ENCODE assay signal across 9 cellular contexts in genomic region chr11:317668-318406, GRCh38. TPM values are rescaled to one million over a fixed set of nuclear protein-coding genes. Genes with fewer than 3 reads are reported as not detected.
A peak's percentile ranks its signal among the peaks of the same experiment; 100 is the strongest.
DNase-seq lines count a peak whose midpoint lies in the region; ATAC-seq, FAIRE-seq and TF ChIP-seq lines count a peak whose summit lies in the region.
"Not testable (repeated sequence)": the region's sequence is repeated elsewhere in the genome, so short reads cannot be mapped to it uniquely, and the experiment has no call there.
"Had no signal": no experiment of that assay in that cellular context is flagged by ENCODE, and none has a peak within 500 bp of the region (broad histone marks: within the 10 kb centered on the region; RNA-seq: fewer than 3 reads in every experiment).

No MANE protein-coding gene starts in this region.

- peak; percentile 4 for ATAC-seq in HG03439 (IDR thresholded peaks at IDR 0.05; ENCODE audit: unreplicated experiment)
- ATAC-seq in K562; Right ventricle myocardium superior (ENCODE audit: poor library complexity): not testable (repeated sequence)

- 26% methylated on average over 6 of the region's 30 CpGs for WGBS in K562 (ENCODE audit: insufficient coverage, low coverage, missing lambda C conversion rate)
- no CpG with 5 or more reads among the region's 30 CpGs for WGBS in mesendoderm (ENCODE audit: extremely low coverage, insufficient coverage, low lambda C conversion rate)

- H3K27me3 Mint-ChIP-seq in activated CD4-positive, alpha-beta T cell treated with anti-CD3 and anti-CD28 coated beads, Interleukin-2, amount 10 ng/mL, durations not matched to agents 7 days and 5 days = not testable (repeated sequence)

- not testable (repeated sequence) for H4K8ac ChIP-seq in mesendoderm (ENCODE audit: low read depth, low read length)

- H3K79me2 ChIP-seq in K562 (ENCODE audit: control insufficient read depth, insufficient read depth, low read length) = peaks cover 71% of the 10 kb centered on the region
- H3K79me2 ChIP-seq in mesendoderm (ENCODE audit: control insufficient read depth, insufficient read depth, low read length) = peaks cover 30% of the 10 kb centered on the region

- H3K27ac ChIP-seq in K562 (ENCODE audit: extremely low read depth, low read depth, low read length) (peak overlapping the region; percentile 87), mesendoderm (ENCODE audit: low read depth, low read length) (peak overlapping the region; percentile 97)

- peak overlapping the region; percentile 88 for H3K56ac ChIP-seq in mesendoderm (ENCODE audit: low read length)

- H3K18ac ChIP-seq in mesendoderm (ENCODE audit: low read length) = peak overlapping the region; percentile 97

- H3K4me2 ChIP-seq in K562 (ENCODE audit: insufficient read depth, low read length) = peak overlapping the region; percentile 95
- peak overlapping the region; percentile 28 for H3K4me2 ChIP-seq in mesendoderm (ENCODE audit: low read length)

- TF ChIP-seq CTCF in K562 (IDR thresholded peaks at IDR 0.05 in 2 of 3, conservative IDR thresholded peaks at IDR 0.05 in 1 of 3; ENCODE audit: insufficient read depth in 2 of 3, low read depth in 1 of 3, low read length in 3 of 3) = not testable (repeated sequence)

- peak; percentile 21 for TF ChIP-seq POLR2A in GM15510 (IDR thresholded peaks at IDR 0.05; ENCODE audit: borderline replicate concordance, extremely low read depth, insufficient read length)
- peak; percentile 70 for TF ChIP-seq POLR2A in K562 (conservative IDR thresholded peaks at IDR 0.05)

- H3K36me3 ChIP-seq in K562 (ENCODE audit: control insufficient read depth, insufficient read depth, low read length) = peaks cover 29% of the 10 kb centered on the region; the same call in 1 of the 3 replicates
- H3K36me3 ChIP-seq in mesendoderm (ENCODE audit: control insufficient read depth, insufficient read depth, low read length) = not testable (repeated sequence)

- H3K4me3 ChIP-seq in K562 (peak overlapping the region; percentile 69; the same call in 1 of the 2 replicates), skeletal muscle cell (ENCODE audit: low read depth, low read length) (peak overlapping the region; percentile 18)
- H3K4me3 ChIP-seq in mesendoderm (ENCODE audit: low read length) = not testable (repeated sequence)

- H3K9ac ChIP-seq in K562 (ENCODE audit: insufficient read depth in 1 of 2, low read depth in 2 of 2, low read length in 2 of 2) = peak overlapping the region; percentile 82 to 89; a peak in 3 of 4 replicates
- H3K9ac ChIP-seq in mesendoderm (ENCODE audit: low read length) = peak overlapping the region; percentile 69

- FAIRE-seq in K562 (lab: Jason Lieb, UNC) = not testable (repeated sequence)

- intact Hi-C loops in K562 (cut with micrococcal nuclease) = loop anchor here (2.0 kb wide), 1 partner anchor 37 kb away; no protein-coding TSS in a partner anchor
- intact Hi-C loops in Right ventricle myocardium superior (cut with DNase I) = not testable (repeated sequence)

- H3K79me1 ChIP-seq in mesendoderm (ENCODE audit: low read length) = not testable (repeated sequence)

- not testable (repeated sequence) for H3K27me3 ChIP-seq in K562 (ENCODE audit: control insufficient read depth in 2 of 2, insufficient read depth in 2 of 2, low read length in 2 of 2); mesendoderm (ENCODE audit: insufficient read depth, low read length, poor library complexity)

- not testable (repeated sequence) for H3K23ac ChIP-seq in mesendoderm (ENCODE audit: low read length)

- H2BK120ac ChIP-seq in mesendoderm (ENCODE audit: low read depth, low read length) = peak overlapping the region; percentile 79

- not testable (repeated sequence) for H2AFZ ChIP-seq in K562 (ENCODE audit: low read depth, low read length)

- peak overlapping the region; percentile 95 for H3K27ac Mint-ChIP-seq in activated CD4-positive, alpha-beta T cell treated with anti-CD3 and anti-CD28 coated beads, Interleukin-2, amount 10 ng/mL, durations not matched to agents 7 days and 5 days

- H2BK15ac ChIP-seq in mesendoderm (replicated peaks; ENCODE audit: low read depth) = not testable (repeated sequence)

- not testable (repeated sequence) for H2AK5ac ChIP-seq in mesendoderm (ENCODE audit: low read length)

- H3K4me3 Mint-ChIP-seq in activated CD4-positive, alpha-beta T cell treated with anti-CD3 and anti-CD28 coated beads, Interleukin-2, amount 10 ng/mL, durations not matched to agents 7 days and 5 days = peak overlapping the region; percentile 92

- H3K9me3 ChIP-seq in K562 (replicated peaks; ENCODE audit: control insufficient read depth, insufficient read depth, low read depth, low read length) = not testable (repeated sequence)

- peaks cover 14 to 47% of the 10 kb centered on the region in 2 experiments for H3K4me1 ChIP-seq in K562 (replicated peaks in 1 of 2; ENCODE audit: control insufficient read depth in 2 of 2, insufficient read depth in 2 of 2, low read length in 2 of 2)
- not testable (repeated sequence) for H3K4me1 ChIP-seq in mesendoderm (ENCODE audit: control insufficient read depth, low read depth, low read length)

- not testable (repeated sequence) for H3K9me3 Mint-ChIP-seq in activated CD4-positive, alpha-beta T cell treated with anti-CD3 and anti-CD28 coated beads, Interleukin-2, amount 10 ng/mL, durations not matched to agents 7 days and 5 days

- in situ Hi-C loops in K562 (cut with MboI) = not testable (repeated sequence)

- TF ChIP-seq RAD21 in K562 (CRISPR knock-in tag; conservative IDR thresholded peaks at IDR 0.05 in 1 of 2, IDR thresholded peaks at IDR 0.05 in 1 of 2) = not testable (repeated sequence)

- not testable (repeated sequence) for H4K5ac ChIP-seq in mesendoderm (ENCODE audit: low read length)

- CTCF ChIA-PET in activated CD4-positive, alpha-beta T cell treated with anti-CD3 and anti-CD28 coated beads, Interleukin-2, amount 10 ng/mL, durations not matched to agents 7 days and 5 days (lab: Charles Lee) = interaction anchor here (0.5 to 2.0 kb wide), 9 partner anchors 9 to 81 kb away, joined by 3 to 9 read pairs (median 4); no protein-coding TSS in a partner anchor
- CTCF ChIA-PET in K562 (lab: Yijun Ruan, JAX; ENCODE audit: low intra/inter-chr PET ratio) = not testable (repeated sequence)

- BruUV-seq in K562 (replicated peaks; lab: Mats Ljungman, UMichigan) = not testable (repeated sequence)

- H3K4ac ChIP-seq in mesendoderm (ENCODE audit: low read depth, low read length) = not testable (repeated sequence)

- peaks cover 26% of the 10 kb centered on the region for H3K4me1 Mint-ChIP-seq in activated CD4-positive, alpha-beta T cell treated with anti-CD3 and anti-CD28 coated beads, Interleukin-2, amount 10 ng/mL, durations not matched to agents 7 days and 5 days

- not testable (repeated sequence) for H4K20me1 ChIP-seq in K562 (replicated peaks; ENCODE audit: control insufficient read depth, insufficient read depth, low read length)

- H3K36me3 Mint-ChIP-seq in activated CD4-positive, alpha-beta T cell treated with anti-CD3 and anti-CD28 coated beads, Interleukin-2, amount 10 ng/mL, durations not matched to agents 7 days and 5 days (ENCODE audit: low read depth) = peaks cover 47% of the 10 kb centered on the region

- not testable (repeated sequence) for DNase-seq in activated CD4-positive, alpha-beta T cell treated with anti-CD3 and anti-CD28 coated beads, Interleukin-2, amount 10 ng/mL, durations not matched to agents 7 days and 5 days; skeletal muscle cell (ENCODE audit: low read depth)
- DNase-seq in K562 (ENCODE audit: extremely low read depth in 1 of 4, low spot score in 3 of 4) (peak in 1 of 4 experiments; percentile 47), Right ventricle myocardium superior (peak; percentile 37), mesendoderm (peak; percentile 69)

- POLR2A ChIA-PET in activated CD4-positive, alpha-beta T cell treated with anti-CD3 and anti-CD28 coated beads, Interleukin-2, amount 10 ng/mL, durations not matched to agents 7 days and 5 days (lab: Charles Lee) = interaction anchor here (0.6 to 1.7 kb wide), 8 partner anchors 9 to 67 kb away, joined by 3 to 18 read pairs (median 4); no protein-coding TSS in a partner anchor
- POLR2A ChIA-PET in K562 (lab: Yijun Ruan, JAX) = interaction anchor here (0.5 to 2.0 kb wide), 11 partner anchors 9 to 293 kb away, joined by 3 to 10 read pairs (median 4); partner anchors contain the start of genes BET1L, IFITM2 and RIC8A

- not testable (repeated sequence) for TF ChIP-seq EP300 in K562 (IDR thresholded peaks at IDR 0.05; ENCODE audit: low read length)

- H2BK5ac ChIP-seq in mesendoderm (ENCODE audit: low read length) = peak overlapping the region; percentile 30

- not testable (repeated sequence) for H3K9me1 ChIP-seq in K562 (ENCODE audit: control insufficient read depth, insufficient read depth, low read length)

RNA-seq across cellular contexts. Expression of gene IFITM3, which starts 2.8 kb away (rescaled TPM):
- total RNA-seq in activated CD4-positive, alpha-beta T cell treated with anti-CD3 and anti-CD28 coated beads, Interleukin-2, amount 10 ng/mL, durations not matched to agents 7 days and 5 days = 100 to 1,000 TPM; 213 to 271 TPM
- 6.0 and 26.3 TPM in 2 replicates for total RNA-seq in K562 (2011; cell fraction: chromatin; rRNA removed; ENCODE audit: low replicate concordance)
- total RNA-seq in K562 (2011; cell fraction: nucleolus; rRNA removed) = 38.8 and 53.5 TPM in 2 replicates
- 31.1 and 36.4 TPM in 2 replicates for total RNA-seq in K562 (2011; cell fraction: nucleoplasm; rRNA removed)
- total RNA-seq in K562 (2014; rRNA removed) (49.6 and 70.6 TPM in 2 replicates), K562 (2014; rRNA removed; fragmentation: Illumina TruSeq; extraction: Trizol) (41.0 and 51.5 TPM in 2 replicates), K562 (2015; rRNA removed; fragmentation: Illumina TruSeq; extraction: Trizol) (155 and 161 TPM in 2 replicates), K562 (2021) (163 and 164 TPM in 2 replicates), Right ventricle myocardium superior (287 TPM)
- polyA plus RNA-seq in K562 (2011; rRNA removed) (22.7 and 77.6 TPM in 2 replicates), K562 (2014; fragmentation: Illumina TruSeq; extraction: Trizol) (242 and 297 TPM in 2 replicates), K562 (2014; fragmentation: Nextera tagmentation; extraction: Ambion mirVana) (100 to 1,000 TPM; 452 to 461 TPM), K562 (2014; rRNA removed) (77.7 and 150 TPM in 2 replicates)
- polyA plus RNA-seq in K562 (2011; cell fraction: cytosol; rRNA removed) = 128 TPM in 2 replicates
- 28.0 and 34.2 TPM in 2 replicates for polyA plus RNA-seq in K562 (2011; cell fraction: nucleus; rRNA removed)
- 478 and 481 TPM in 2 replicates for polyA plus RNA-seq in K562 (2012)
- polyA minus RNA-seq in K562 (2011; rRNA and poly(A)+ RNA removed) = 19.8 and 26.3 TPM in 2 replicates
- polyA minus RNA-seq in K562 (2011; cell fraction: cytosol; rRNA and poly(A)+ RNA removed) = 49.6 and 95.7 TPM in 2 replicates
- 6.9 and 19.4 TPM in 2 replicates for polyA minus RNA-seq in K562 (2011; cell fraction: nucleus; rRNA and poly(A)+ RNA removed)
- polyA plus RNA-seq in mesendoderm (2013, experiment 1 of 2) = 612 TPM
- 633 TPM for polyA plus RNA-seq in mesendoderm (2013, experiment 2 of 2)

RNA-seq across cellular contexts. Expression of gene IFITM1, which starts 4.0 kb away (rescaled TPM):
- 1,000 to 10,000 TPM; 1,306 to 1,465 TPM for total RNA-seq in activated CD4-positive, alpha-beta T cell treated with anti-CD3 and anti-CD28 coated beads, Interleukin-2, amount 10 ng/mL, durations not matched to agents 7 days and 5 days
- total RNA-seq in K562 (2011; cell fraction: chromatin; rRNA removed; ENCODE audit: low replicate concordance) = 394 and 929 TPM in 2 replicates
- total RNA-seq in K562 (2011; cell fraction: nucleolus; rRNA removed) = 1,445 and 1,483 TPM in 2 replicates
- total RNA-seq in K562 (2011; cell fraction: nucleoplasm; rRNA removed) = 1,061 and 1,262 TPM in 2 replicates
- total RNA-seq in K562 (2014; rRNA removed) (793 and 818 TPM in 2 replicates), K562 (2014; rRNA removed; fragmentation: Illumina TruSeq; extraction: Trizol) (572 and 787 TPM in 2 replicates), K562 (2015; rRNA removed; fragmentation: Illumina TruSeq; extraction: Trizol) (979 and 985 TPM in 2 replicates), K562 (2021) (691 and 717 TPM in 2 replicates), Right ventricle myocardium superior (83.1 TPM)
- polyA plus RNA-seq in K562 (2011; rRNA removed) (900 and 1,311 TPM in 2 replicates), K562 (2014; fragmentation: Illumina TruSeq; extraction: Trizol) (1,966 and 1,984 TPM in 2 replicates), K562 (2014; fragmentation: Nextera tagmentation; extraction: Ambion mirVana) (1,000 to 10,000 TPM; 4,252 to 5,579 TPM), K562 (2014; rRNA removed) (974 and 999 TPM in 2 replicates)
- polyA plus RNA-seq in K562 (2011; cell fraction: cytosol; rRNA removed) = 2,724 and 2,737 TPM in 2 replicates
- polyA plus RNA-seq in K562 (2011; cell fraction: nucleus; rRNA removed) = 780 and 1,049 TPM in 2 replicates
- 1,084 and 1,212 TPM in 2 replicates for polyA plus RNA-seq in K562 (2012)
- 752 and 801 TPM in 2 replicates for polyA minus RNA-seq in K562 (2011; rRNA and poly(A)+ RNA removed)
- 577 and 662 TPM in 2 replicates for polyA minus RNA-seq in K562 (2011; cell fraction: cytosol; rRNA and poly(A)+ RNA removed)
- polyA minus RNA-seq in K562 (2011; cell fraction: nucleus; rRNA and poly(A)+ RNA removed) = 139 and 266 TPM in 2 replicates
- polyA plus RNA-seq in mesendoderm (2013, experiment 1 of 2) = 1,155 TPM
- 1,131 TPM for polyA plus RNA-seq in mesendoderm (2013, experiment 2 of 2)

RNA-seq across cellular contexts. Expression of gene IFITM2, which starts 10.2 kb away (rescaled TPM):
- 1,000 to 10,000 TPM; 1,561 to 1,733 TPM for total RNA-seq in activated CD4-positive, alpha-beta T cell treated with anti-CD3 and anti-CD28 coated beads, Interleukin-2, amount 10 ng/mL, durations not matched to agents 7 days and 5 days
- 6.5 and 20.8 TPM in 2 replicates for total RNA-seq in K562 (2011; cell fraction: chromatin; rRNA removed; ENCODE audit: low replicate concordance)
- total RNA-seq in K562 (2011; cell fraction: nucleolus; rRNA removed) = 47.0 and 138 TPM in 2 replicates
- 31.5 and 44.9 TPM in 2 replicates for total RNA-seq in K562 (2011; cell fraction: nucleoplasm; rRNA removed)
- total RNA-seq in K562 (2014; rRNA removed) (52.8 and 187 TPM in 2 replicates), K562 (2014; rRNA removed; fragmentation: Illumina TruSeq; extraction: Trizol) (137 and 145 TPM in 2 replicates), K562 (2015; rRNA removed; fragmentation: Illumina TruSeq; extraction: Trizol) (290 and 356 TPM in 2 replicates), K562 (2021) (693 and 698 TPM in 2 replicates), Right ventricle myocardium superior (194 TPM)
- polyA plus RNA-seq in K562 (2011; rRNA removed) (205 and 655 TPM in 2 replicates), K562 (2014; fragmentation: Illumina TruSeq; extraction: Trizol) (472 and 547 TPM in 2 replicates), K562 (2014; fragmentation: Nextera tagmentation; extraction: Ambion mirVana) (1,000 to 10,000 TPM; 3,629 to 4,872 TPM), K562 (2014; rRNA removed) (255 and 328 TPM in 2 replicates)
- polyA plus RNA-seq in K562 (2011; cell fraction: cytosol; rRNA removed) = 600 and 1,150 TPM in 2 replicates
- 59.9 and 198 TPM in 2 replicates for polyA plus RNA-seq in K562 (2011; cell fraction: nucleus; rRNA removed)
- polyA plus RNA-seq in K562 (2012) = 488 and 506 TPM in 2 replicates
- polyA minus RNA-seq in K562 (2011; rRNA and poly(A)+ RNA removed) = 69.9 and 190 TPM in 2 replicates
- 143 and 401 TPM in 2 replicates for polyA minus RNA-seq in K562 (2011; cell fraction: cytosol; rRNA and poly(A)+ RNA removed)
- 14.8 and 71.3 TPM in 2 replicates for polyA minus RNA-seq in K562 (2011; cell fraction: nucleus; rRNA and poly(A)+ RNA removed)
- 1,871 TPM for polyA plus RNA-seq in mesendoderm (2013, experiment 1 of 2)
- 1,795 TPM for polyA plus RNA-seq in mesendoderm (2013, experiment 2 of 2)

RNA-seq across cellular contexts. Expression of gene IFITM5, which starts 18.5 kb away (rescaled TPM):
- total RNA-seq in activated CD4-positive, alpha-beta T cell treated with anti-CD3 and anti-CD28 coated beads, Interleukin-2, amount 10 ng/mL, durations not matched to agents 7 days and 5 days = not detected
- not detected in 2 replicates for total RNA-seq in K562 (2011; cell fraction: chromatin; rRNA removed; ENCODE audit: low replicate concordance)
- not detected in 2 replicates for total RNA-seq in K562 (2011; cell fraction: nucleolus; rRNA removed)
- total RNA-seq in K562 (2011; cell fraction: nucleoplasm; rRNA removed) = not detected in 2 replicates
- total RNA-seq in K562 (2014; rRNA removed) (not detected in 2 replicates), K562 (2014; rRNA removed; fragmentation: Illumina TruSeq; extraction: Trizol) (not detected in 2 replicates), K562 (2015; rRNA removed; fragmentation: Illumina TruSeq; extraction: Trizol) (not detected in 2 replicates), K562 (2021) (not detected in 2 replicates), Right ventricle myocardium superior (not detected)
- polyA plus RNA-seq in K562 (2011; rRNA removed) (not detected in 2 replicates), K562 (2014; fragmentation: Illumina TruSeq; extraction: Trizol) (not detected in 2 replicates), K562 (2014; fragmentation: Nextera tagmentation; extraction: Ambion mirVana) (not detected), K562 (2014; rRNA removed) (0.19 TPM in 1 of 2 replicates, not detected in the other)
- polyA plus RNA-seq in K562 (2011; cell fraction: cytosol; rRNA removed) = not detected in 2 replicates
- polyA plus RNA-seq in K562 (2011; cell fraction: nucleus; rRNA removed) = not detected in 2 replicates
- polyA plus RNA-seq in K562 (2012) = not detected in 2 replicates
- polyA minus RNA-seq in K562 (2011; rRNA and poly(A)+ RNA removed) = not detected in 2 replicates
- not detected in 2 replicates for polyA minus RNA-seq in K562 (2011; cell fraction: cytosol; rRNA and poly(A)+ RNA removed)
- not detected in 2 replicates for polyA minus RNA-seq in K562 (2011; cell fraction: nucleus; rRNA and poly(A)+ RNA removed)
- polyA plus RNA-seq in mesendoderm (2013, experiment 1 of 2) = 0.13 TPM
- polyA plus RNA-seq in mesendoderm (2013, experiment 2 of 2) = 0.15 TPM
- total RNA-seq: H4, HT1080 had no signal

RNA-seq across cellular contexts. Expression of gene PGGHG, which starts 28.9 kb away (rescaled TPM):
- 100 to 1,000 TPM; 325 to 377 TPM for total RNA-seq in activated CD4-positive, alpha-beta T cell treated with anti-CD3 and anti-CD28 coated beads, Interleukin-2, amount 10 ng/mL, durations not matched to agents 7 days and 5 days
- 121 and 331 TPM in 2 replicates for total RNA-seq in K562 (2011; cell fraction: chromatin; rRNA removed; ENCODE audit: low replicate concordance)
- 233 and 250 TPM in 2 replicates for total RNA-seq in K562 (2011; cell fraction: nucleolus; rRNA removed)
- 139 and 152 TPM in 2 replicates for total RNA-seq in K562 (2011; cell fraction: nucleoplasm; rRNA removed)
- total RNA-seq in K562 (2014; rRNA removed) = 25.7 and 34.3 TPM in 2 replicates
- 3.3 and 5.1 TPM in 2 replicates for total RNA-seq in K562 (2014; rRNA removed; fragmentation: Illumina TruSeq; extraction: Trizol)
- 13.8 and 15.2 TPM in 2 replicates for total RNA-seq in K562 (2015; rRNA removed; fragmentation: Illumina TruSeq; extraction: Trizol)
- total RNA-seq in K562 (2021) = 55.9 and 73.1 TPM in 2 replicates
- polyA plus RNA-seq in K562 (2011; rRNA removed) = 18.1 and 48.0 TPM in 2 replicates
- 11.1 and 18.3 TPM in 2 replicates for polyA plus RNA-seq in K562 (2011; cell fraction: cytosol; rRNA removed)
- polyA plus RNA-seq in K562 (2011; cell fraction: nucleus; rRNA removed) = 636 and 650 TPM in 2 replicates
- polyA plus RNA-seq in K562 (2012) = 54.9 and 131 TPM in 2 replicates
- 18.3 and 23.2 TPM in 2 replicates for polyA plus RNA-seq in K562 (2014; fragmentation: Illumina TruSeq; extraction: Trizol)
- polyA plus RNA-seq in K562 (2014; fragmentation: Nextera tagmentation; extraction: Ambion mirVana) = under 1 TPM; 0.38 to 0.84 TPM
- polyA plus RNA-seq in K562 (2014; rRNA removed) = 74.2 and 85.1 TPM in 2 replicates
- 2.3 TPM in 2 replicates for polyA minus RNA-seq in K562 (2011; rRNA and poly(A)+ RNA removed)
- 4.9 and 8.6 TPM in 2 replicates for polyA minus RNA-seq in K562 (2011; cell fraction: cytosol; rRNA and poly(A)+ RNA removed)
- 43.4 and 50.0 TPM in 2 replicates for polyA minus RNA-seq in K562 (2011; cell fraction: nucleus; rRNA and poly(A)+ RNA removed)
- total RNA-seq in Right ventricle myocardium superior = 6.1 TPM
- 27.3 TPM for polyA plus RNA-seq in mesendoderm (2013, experiment 1 of 2)
- 26.0 TPM for polyA plus RNA-seq in mesendoderm (2013, experiment 2 of 2)
